11 cellular contexts compared by ENCODE assay signal in genomic region chr13:29428992-29429315, GRCh38.
DNase-seq lines count a peak whose midpoint lies in the region; TF ChIP-seq lines count a peak whose summit lies in the region.
"Had no signal": no experiment of that assay in that cellular context is flagged by ENCODE, and none has a peak within 500 bp of the region (broad histone marks: within the 10 kb centered on the region; RNA-seq: fewer than 3 reads in every experiment).

No MANE protein-coding gene starts in this region.

- TF ChIP-seq CTCF in brain microvascular endothelial cell (IDR thresholded peaks at IDR 0.05; ENCODE audit: low read depth, low read length, missing control alignments) (no peak), esophagus squamous epithelium (IDR thresholded peaks at IDR 0.05) (no peak)

- H3K36me3 ChIP-seq in HAP-1 (replicated peaks) = no peaks in the 10 kb centered on the region
- H3K36me3 ChIP-seq in brain microvascular endothelial cell (replicated peaks) = no peaks in the 10 kb centered on the region
- H3K36me3 ChIP-seq in skeletal muscle satellite cell (ENCODE audit: insufficient read depth, low read length) = no peaks in the 10 kb centered on the region
- H3K36me3 ChIP-seq in esophagus squamous epithelium = no peaks in the 10 kb centered on the region

- no peak for TF ChIP-seq POLR2A in esophagus squamous epithelium (IDR thresholded peaks at IDR 0.05)

- no peak for DNase-seq in HAP-1 (ENCODE audit: low spot score in 2 of 2)
- DNase-seq in brain microvascular endothelial cell = no peak
- DNase-seq in inferior parietal cortex (ENCODE audit: extremely low spot score) = peak; percentile 55
- DNase-seq in NCI-H226 = no peak
- DNase-seq in pons (ENCODE audit: low spot score) = no peak
- DNase-seq in esophagus squamous epithelium (lab: John Stamatoyannopoulos, UW) = no peak
- DNase-seq in putamen (ENCODE audit: low spot score) = no peak
- DNase-seq: activated CD8-positive, alpha-beta memory T cell treated with anti-CD3 and anti-CD28 coated beads, Interleukin-2, amount 50 U/mL, for 48 hours; CD8-positive, alpha-beta memory T cell; RPMI8226 had no signal

- H3K9me3 ChIP-seq in HAP-1 (no peaks in the 10 kb centered on the region), skeletal muscle satellite cell (replicated peaks; ENCODE audit: low read length) (no peaks in the 10 kb centered on the region), esophagus squamous epithelium (no peaks in the 10 kb centered on the region)

- H3K4me2 ChIP-seq in skeletal muscle satellite cell (ENCODE audit: low read length) = peak overlapping the region; percentile 76

- H3K4me1 ChIP-seq in HAP-1 = peaks cover 37% of the 10 kb centered on the region
- peaks cover 4% of the 10 kb centered on the region for H3K4me1 ChIP-seq in skeletal muscle satellite cell (ENCODE audit: control insufficient read depth, insufficient read depth, low read length)
- peaks cover 0 to 20% (median 8%) of the 10 kb centered on the region in 3 donors for H3K4me1 ChIP-seq in esophagus squamous epithelium

- no peak overlapping the region for H3K9ac ChIP-seq in skeletal muscle satellite cell (ENCODE audit: low read depth, low read length)

- H3K27ac ChIP-seq in brain microvascular endothelial cell = no peak overlapping the region
- H3K27ac ChIP-seq in esophagus squamous epithelium = no peak overlapping the region

- H3K27me3 ChIP-seq in HAP-1 (ENCODE audit: low read depth) (no peaks in the 10 kb centered on the region), brain microvascular endothelial cell (replicated peaks) (peaks cover 48% of the 10 kb centered on the region), skeletal muscle satellite cell (ENCODE audit: control insufficient read depth, insufficient read depth, low read length) (peaks cover 42% of the 10 kb centered on the region), esophagus squamous epithelium (peaks cover 0 to 45% (median 0%) of the 10 kb centered on the region in 4 donors)

- in situ Hi-C loops in HAP-1 (cut with MboI; ENCODE audit: low sequenced_read_pairs) (no loop called here), brain microvascular endothelial cell (cut with HindIII; ENCODE audit: low pct_ligation_motif_present, low sequenced_read_pairs) (no loop called here)

- 15 to 25% methylated on average over 5 of the region's 5 CpGs for WGBS in esophagus squamous epithelium, 2 donors

- H3K4me3 ChIP-seq in HAP-1 (peak overlapping the region; percentile 25), brain microvascular endothelial cell (ENCODE audit: low read depth, low read length) (peak overlapping the region; percentile 32), skeletal muscle satellite cell (ENCODE audit: low read length) (peak overlapping the region; percentile 54), esophagus squamous epithelium (peak overlapping the region in 2 of 4 donors; percentile 22 to 54)

- intact Hi-C loops in esophagus squamous epithelium (cut with DNase I) = no loop called here
